ENCODE assay signal across 8 cellular contexts in genomic region chr19:5967994-5968430, GRCh38. TPM values are rescaled to one million over a fixed set of nuclear protein-coding genes. Genes with fewer than 3 reads are reported as not detected.
DNase-seq lines count a peak whose midpoint lies in the region; ATAC-seq and TF ChIP-seq lines count a peak whose summit lies in the region.

No MANE protein-coding gene starts in this region.

- TF ChIP-seq POLR2A in esophagus squamous epithelium (IDR thresholded peaks at IDR 0.05) = no peak

- no peaks in the 10 kb centered on the region; the same call in 1 of the 2 replicates for H3K4me1 ChIP-seq in PC-3 (ENCODE audit: insufficient read depth, low read length)
- H3K4me1 ChIP-seq in esophagus squamous epithelium = peaks cover 20 to 97% (median 57%) of the 10 kb centered on the region in 3 donors
- peaks cover 29 to 55% of the 10 kb centered on the region in 2 donors for H3K4me1 ChIP-seq in muscle layer of duodenum (ENCODE audit: control insufficient read depth in 1 of 2, insufficient read depth in 2 of 2, low read length in 2 of 2)

- no peaks in the 10 kb centered on the region for H3K27me3 ChIP-seq in PC-3 (ENCODE audit: low read length)
- H3K27me3 ChIP-seq in esophagus squamous epithelium = no peaks in the 10 kb centered on the region
- H3K27me3 ChIP-seq in muscle layer of duodenum (ENCODE audit: low read depth, low read length) = no peaks in the 10 kb centered on the region

- H3K4me3 ChIP-seq in PC-3 (ENCODE audit: low read length) (no peak overlapping the region), esophagus squamous epithelium (peak overlapping the region in 1 of 4 donors; percentile 46), muscle layer of duodenum (ENCODE audit: low read depth in 1 of 2, low read length in 2 of 2) (no peak overlapping the region)

- no peaks in the 10 kb centered on the region for H3F3A ChIP-seq in PC-3 (ENCODE audit: low read length, unreplicated experiment)

- TF ChIP-seq CTCF in PC-3 (conservative IDR thresholded peaks at IDR 0.05; ENCODE audit: low read depth, low read length) = peak; percentile 92
- peak; percentile 76 to 90 (median 80) for TF ChIP-seq CTCF in esophagus squamous epithelium (IDR thresholded peaks at IDR 0.05)

- H3K79me2 ChIP-seq in PC-3 (ENCODE audit: low read length) = peaks cover 100% of the 10 kb centered on the region

- H3K27ac ChIP-seq in PC-3 (ENCODE audit: low read length) = no peak overlapping the region
- H3K27ac ChIP-seq in esophagus squamous epithelium = peak overlapping the region; percentile 51 to 82 (median 72)
- H3K27ac ChIP-seq in muscle layer of duodenum (ENCODE audit: low read length) = peak overlapping the region; percentile 7
- H3K27ac ChIP-seq in substantia nigra (ENCODE audit: low read depth, low read length, poor library complexity, severe bottlenecking) = peak overlapping the region; percentile 91

- DNase-seq in Caki2 (ENCODE audit: low read depth) = peak; percentile 53
- DNase-seq in HK-2 (ENCODE audit: unreplicated experiment) = peak; percentile 65
- peak; percentile 81 for DNase-seq in PC-3
- DNase-seq in activated T-helper 1 cell treated with Interleukin-2 at 50 U/mL for 16 hours (ENCODE audit: low read depth) = peak; percentile 34
- no peak for DNase-seq in esophagus squamous epithelium (lab: John Stamatoyannopoulos, UW)
- peak in 43 of 49 donors; percentile 16 to 84 (median 61) for DNase-seq in substantia nigra (lab: John Stamatoyannopoulos, UW)
- DNase-seq in KG1 (lab: John Stamatoyannopoulos, UW) = no peak

- no peak overlapping the region for H2AFZ ChIP-seq in PC-3 (ENCODE audit: low read length)

- in situ Hi-C loops in Caki2 (cut with HindIII; ENCODE audit: low pct_unique_long_range_greater_than_20kb, low sequenced_read_pairs) = no loop called here

- H3K9ac ChIP-seq in PC-3 (ENCODE audit: low read length) = no peak overlapping the region

- peaks cover 34% of the 10 kb centered on the region; the same call in 1 of the 2 replicates for H3K36me3 ChIP-seq in PC-3 (ENCODE audit: low read depth, low read length)
- peaks cover 0 to 30% (median 0%) of the 10 kb centered on the region in 3 donors for H3K36me3 ChIP-seq in esophagus squamous epithelium
- no peaks in the 10 kb centered on the region for H3K36me3 ChIP-seq in muscle layer of duodenum (ENCODE audit: control insufficient read depth in 1 of 2, insufficient read depth in 2 of 2, low read length in 2 of 2)

- POLR2A ChIA-PET in PC-3 (lab: Charles Lee; ENCODE audit: unreplicated experiment) = no interaction called here

- no peak overlapping the region for H3K4me2 ChIP-seq in PC-3 (ENCODE audit: low read length)

- CTCF ChIA-PET in PC-3 (lab: Charles Lee) = interaction anchor here (0.6 to 1.9 kb wide), 8 partner anchors 10 to 164 kb away, joined by 4 to 15 read pairs (median 4); partner anchors contain the start of genes RANBP3 and VMAC

- H4K20me1 ChIP-seq in PC-3 (ENCODE audit: low read length) = peaks cover 67% of the 10 kb centered on the region

- no TSS peak for BruUV-seq in PC-3 (replicated peaks; lab: Mats Ljungman, UMichigan)

- peak; percentile 88 for ATAC-seq in PC-3

- intact Hi-C loops in PC-3 (cut with micrococcal nuclease) (loop anchor here (1.0 kb wide), 1 partner anchor 19 kb away; no protein-coding TSS in a partner anchor), esophagus squamous epithelium (cut with DNase I) (no loop called here)

- H3K9me3 ChIP-seq in PC-3 (ENCODE audit: low read length) (no peaks in the 10 kb centered on the region), esophagus squamous epithelium (no peaks in the 10 kb centered on the region), muscle layer of duodenum (ENCODE audit: control insufficient read depth in 1 of 2, low read length in 2 of 2) (no peaks in the 10 kb centered on the region)

- 3 to 6% methylated on average over 10 of the region's 10 CpGs for WGBS in esophagus squamous epithelium, 2 donors

- H3K9me2 ChIP-seq in PC-3 (replicated peaks; ENCODE audit: low read length) = no peaks in the 10 kb centered on the region

RNA-seq across cellular contexts. Expression of gene RANBP3, which starts 9.9 kb away (rescaled TPM):
- total RNA-seq in Caki2 (2014; rRNA removed; shearing (Covaris generic); ENCODE audit: low replicate concordance) = 28.9 and 36.3 TPM in 2 replicates
- total RNA-seq in PC-3 (2014; rRNA removed) = 114 and 153 TPM in 2 replicates
- total RNA-seq in esophagus squamous epithelium = 10 to 100 TPM; 38.0 to 77.8 (median 39.6) TPM

RNA-seq across cellular contexts. Expression of gene CAPS, which starts 54.0 kb away (rescaled TPM):
- 0.32 and 6.1 TPM in 2 replicates for total RNA-seq in Caki2 (2014; rRNA removed; shearing (Covaris generic); ENCODE audit: low replicate concordance)
- total RNA-seq in PC-3 (2014; rRNA removed) = 255 and 280 TPM in 2 replicates
- 10 to 100 TPM in 2 of 4 donors, 1 to 10 TPM in 2; 3.3 to 13.7 (median 7.3) TPM for total RNA-seq in esophagus squamous epithelium

Comparison
In these comparisons a context has a peak if more than half of its experiments do, and no peak if none do; other contexts are left out.
1. DNase-seq: peak in Caki2 (single experiment), HK-2 (single experiment), PC-3 (single experiment), activated T-helper 1 cell treated with Interleukin-2 at 50 U/mL for 16 hours (single experiment) and substantia nigra (43 of 49); none in esophagus squamous epithelium (single experiment) and KG1 (single experiment).
2. RNA of gene CAPS, which starts 54.0 kb away (total RNA-seq): 255 to 280 TPM in PC-3; 3.3 to 13.7 TPM in esophagus squamous epithelium and 0.32 to 6.1 TPM in Caki2; every median in the first group is over 10 times any median in the second.